In the genomic region with DNA sequence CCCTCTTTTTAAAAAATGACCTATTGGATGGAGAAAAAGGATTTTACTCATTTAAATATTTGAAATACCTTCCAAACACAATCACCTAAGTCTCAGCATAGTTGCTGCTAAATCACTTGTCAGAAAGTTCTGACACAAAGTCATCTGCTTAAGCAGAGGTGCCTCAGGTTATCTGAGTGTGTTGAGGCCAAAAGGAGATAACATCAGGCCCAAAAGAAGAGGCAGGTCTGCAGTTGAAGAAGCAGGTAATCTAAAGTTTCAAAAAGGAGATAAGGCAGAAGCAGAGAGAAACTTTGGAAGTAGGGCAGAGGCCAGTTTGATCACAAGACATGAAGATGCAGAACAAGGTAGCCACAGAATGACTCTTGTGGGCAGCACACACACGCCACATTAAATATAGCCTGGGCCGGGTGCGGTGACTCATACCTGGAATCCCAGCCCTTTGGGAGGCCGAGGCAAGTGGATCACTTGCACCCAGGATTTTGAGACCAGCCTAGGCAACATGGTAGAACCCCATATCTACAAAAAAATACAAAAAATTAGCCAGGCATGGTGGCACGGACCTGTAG, we compare ENCODE assay signal across 18 cellular contexts.
A peak's percentile ranks its signal among the peaks of the same experiment; 100 is the strongest.
DNase-seq lines count a peak whose midpoint lies in the region; ATAC-seq and TF ChIP-seq lines count a peak whose summit lies in the region.
"Had no signal": no experiment of that assay in that cellular context is flagged by ENCODE, and none has a peak within 500 bp of the region (broad histone marks: within the 10 kb centered on the region; RNA-seq: fewer than 3 reads in every experiment).

No MANE protein-coding gene starts in this region.

- no peak for TF ChIP-seq CTCF in GM12865 (IDR thresholded peaks at IDR 0.05; ENCODE audit: insufficient read depth, low read depth, low read length, missing control alignments)

- peak; percentile 68 for ATAC-seq in GM19395 (IDR thresholded peaks at IDR 0.05; ENCODE audit: unreplicated experiment)
- ATAC-seq in HG02870 (IDR thresholded peaks at IDR 0.05; ENCODE audit: unreplicated experiment), result peak; percentile 79
- peak; percentile 93 for ATAC-seq in HG03565 (IDR thresholded peaks at IDR 0.05; ENCODE audit: unreplicated experiment)
- ATAC-seq in HG02763 (IDR thresholded peaks at IDR 0.05; ENCODE audit: unreplicated experiment), result no peak
- ATAC-seq: HCT116; lower lobe of right lung; Right ventricle myocardium inferior; stimulated activated naive CD8-positive, alpha-beta T cell treated with anti-CD3 and anti-CD28 coated beads, Interleukin-15, amount 100 ng/mL, for 72 hours; WTC11 had no signal

- H3K4me3 ChIP-seq in GM12865 (ENCODE audit: low read depth, low read length), result no peak overlapping the region
- H3K4me3 ChIP-seq: colonic mucosa, lower lobe of right lung had no signal

- DNase-seq in GM12865 (ENCODE audit: low read depth) (peak; percentile 68), Kasumi-1 (lab: John Stamatoyannopoulos, UW) (no peak)
- DNase-seq in stimulated activated CD4-positive, alpha-beta T cell treated with anti-CD3 and anti-CD28 coated beads, Interleukin-4, amount 100 ng/mL, for 24 hours, result no peak
- DNase-seq in stimulated activated naive CD4-positive, alpha-beta T cell treated with Interleukin-2 at 50 U/mL for 16 hours (lab: John Stamatoyannopoulos, UW), result no peak
- DNase-seq: CD4-positive, alpha-beta memory T cell; colonic mucosa; KG1; lower lobe of right lung; naive B cell; NCI-H446; stimulated activated naive CD8-positive, alpha-beta T cell treated with anti-CD3 and anti-CD28 coated beads, Interleukin-15, amount 100 ng/mL, for 72 hours had no signal
